9 cellular contexts compared by ENCODE assay signal in genomic region chr1:26289158-26290059, GRCh38. TPM values are rescaled to one million over a fixed set of nuclear protein-coding genes. Genes with fewer than 3 reads are reported as not detected.
DNase-seq lines count a peak whose midpoint lies in the region; ATAC-seq and TF ChIP-seq lines count a peak whose summit lies in the region.
"Had no signal": no experiment of that assay in that cellular context is flagged by ENCODE, and none has a peak within 500 bp of the region (broad histone marks: within the 10 kb centered on the region; RNA-seq: fewer than 3 reads in every experiment).

No MANE protein-coding gene starts in this region.

- H3K27ac Mint-ChIP-seq in activated naive CD8-positive, alpha-beta T cell treated with anti-CD3 and anti-CD28 coated beads for 36 hours, result peak overlapping the region; percentile 97
- H3K27ac Mint-ChIP-seq in natural killer cell treated with Interleukin-12 subunit alpha and Interleukin-12 subunit beta and Interleukin-15 and Interleukin-18, amount 100 ng/mL, for 72 hours, result peak overlapping the region; percentile 89 to 97
- H3K27ac Mint-ChIP-seq in chondrocyte (ENCODE audit: unreplicated experiment), result no peak overlapping the region

- H3K9me3 Mint-ChIP-seq in activated naive CD8-positive, alpha-beta T cell treated with anti-CD3 and anti-CD28 coated beads for 36 hours, result peaks cover 2% of the 10 kb centered on the region
- no peaks in the 10 kb centered on the region for H3K9me3 Mint-ChIP-seq in natural killer cell treated with Interleukin-12 subunit alpha and Interleukin-12 subunit beta and Interleukin-15 and Interleukin-18, amount 100 ng/mL, for 72 hours
- no peaks in the 10 kb centered on the region for H3K9me3 Mint-ChIP-seq in chondrocyte (ENCODE audit: low read depth)

- no peaks in the 10 kb centered on the region for H3K36me3 ChIP-seq in KOPT-K1 (ENCODE audit: insufficient read depth, low read length)

- ATAC-seq in natural killer cell treated with Interleukin-12 subunit alpha and Interleukin-12 subunit beta and Interleukin-15 and Interleukin-18, amount 100 ng/mL, for 72 hours, result peak; percentile 42 to 67
- ATAC-seq in HG02852 (IDR thresholded peaks at IDR 0.05; ENCODE audit: unreplicated experiment), result no peak

- H3K4me1 Mint-ChIP-seq in activated naive CD8-positive, alpha-beta T cell treated with anti-CD3 and anti-CD28 coated beads for 36 hours, result peaks cover 72% of the 10 kb centered on the region
- peaks cover 53 to 60% of the 10 kb centered on the region in 2 donors for H3K4me1 Mint-ChIP-seq in natural killer cell treated with Interleukin-12 subunit alpha and Interleukin-12 subunit beta and Interleukin-15 and Interleukin-18, amount 100 ng/mL, for 72 hours (ENCODE audit: low read depth in 2 of 2)
- peaks cover 17% of the 10 kb centered on the region for H3K4me1 Mint-ChIP-seq in chondrocyte (ENCODE audit: low read depth)

- peaks cover 30% of the 10 kb centered on the region for H3K36me3 Mint-ChIP-seq in activated naive CD8-positive, alpha-beta T cell treated with anti-CD3 and anti-CD28 coated beads for 36 hours
- H3K36me3 Mint-ChIP-seq in natural killer cell treated with Interleukin-12 subunit alpha and Interleukin-12 subunit beta and Interleukin-15 and Interleukin-18, amount 100 ng/mL, for 72 hours, result no peaks in the 10 kb centered on the region
- peaks cover 2% of the 10 kb centered on the region for H3K36me3 Mint-ChIP-seq in chondrocyte (ENCODE audit: low read depth)

- peak overlapping the region; percentile 62 for H3K4me3 Mint-ChIP-seq in activated naive CD8-positive, alpha-beta T cell treated with anti-CD3 and anti-CD28 coated beads for 36 hours
- H3K4me3 Mint-ChIP-seq in natural killer cell treated with Interleukin-12 subunit alpha and Interleukin-12 subunit beta and Interleukin-15 and Interleukin-18, amount 100 ng/mL, for 72 hours, result peak overlapping the region; percentile 78
- no peak overlapping the region for H3K4me3 Mint-ChIP-seq in chondrocyte (ENCODE audit: unreplicated experiment)

- H3K27me3 Mint-ChIP-seq in activated naive CD8-positive, alpha-beta T cell treated with anti-CD3 and anti-CD28 coated beads for 36 hours, result no peaks in the 10 kb centered on the region
- no peaks in the 10 kb centered on the region for H3K27me3 Mint-ChIP-seq in natural killer cell treated with Interleukin-12 subunit alpha and Interleukin-12 subunit beta and Interleukin-15 and Interleukin-18, amount 100 ng/mL, for 72 hours
- no peaks in the 10 kb centered on the region for H3K27me3 Mint-ChIP-seq in chondrocyte (ENCODE audit: low read depth)

- H3K9me3 ChIP-seq in KOPT-K1 (ENCODE audit: insufficient read depth, low read length, poor library complexity, severe bottlenecking), result no peaks in the 10 kb centered on the region

- DNase-seq in activated CD4-positive, alpha-beta T cell treated with anti-CD3 and anti-CD28 coated beads for 48 hours, result peak; percentile 51
- no peak for DNase-seq in activated CD4-positive, alpha-beta T cell treated with anti-CD3 and anti-CD28 coated beads, Interleukin-2, amount 50 U/mL, for 4 hours
- DNase-seq in activated naive CD8-positive, alpha-beta T cell treated with anti-CD3 and anti-CD28 coated beads for 36 hours, result peak; percentile 62
- DNase-seq in natural killer cell treated with Interleukin-12 subunit alpha and Interleukin-12 subunit beta and Interleukin-15 and Interleukin-18, amount 100 ng/mL, for 72 hours (ENCODE audit: low spot score), result no peak
- no peak for DNase-seq in chondrocyte (ENCODE audit: low spot score)
- DNase-seq in stimulated activated CD4-positive, alpha-beta T cell treated with anti-CD3 and anti-CD28 coated beads, Interleukin-2, amount 100 ng/mL, for 48 hours, result no peak

- peak overlapping the region; percentile 99 for H3K27ac ChIP-seq in KOPT-K1 (ENCODE audit: low read depth, low read length, poor library complexity, severe bottlenecking)
- H3K27ac ChIP-seq: SK-N-MC had no signal

- no peak for TF ChIP-seq CTCF in chondrocyte (IDR thresholded peaks at IDR 0.05)

RNA-seq across cellular contexts. Expression of gene SH3BGRL3, which starts 9.5 kb away (rescaled TPM):
- 100 to 1,000 TPM; 292 to 295 TPM for total RNA-seq in activated naive CD8-positive, alpha-beta T cell treated with anti-CD3 and anti-CD28 coated beads for 36 hours
- 100 to 1,000 TPM; 203 to 249 TPM for total RNA-seq in natural killer cell treated with Interleukin-12 subunit alpha and Interleukin-12 subunit beta and Interleukin-15 and Interleukin-18, amount 100 ng/mL, for 72 hours
- 156 to 175 TPM (median 162 TPM) in 3 replicates for total RNA-seq in chondrocyte

RNA-seq across cellular contexts. Expression of gene UBXN11, which starts 17.0 kb away (rescaled TPM):
- 10 to 100 TPM; 30.5 to 31.7 TPM for total RNA-seq in activated naive CD8-positive, alpha-beta T cell treated with anti-CD3 and anti-CD28 coated beads for 36 hours
- 10 to 100 TPM in 1 of 2 donors, 1 to 10 TPM in 1; 9.9 to 24.8 TPM for total RNA-seq in natural killer cell treated with Interleukin-12 subunit alpha and Interleukin-12 subunit beta and Interleukin-15 and Interleukin-18, amount 100 ng/mL, for 72 hours
- total RNA-seq in chondrocyte, result 8.7 to 20.4 TPM (median 8.7 TPM) in 3 replicates

RNA-seq across cellular contexts. Expression of gene CD52, which starts 28.3 kb away (rescaled TPM):
- total RNA-seq in activated naive CD8-positive, alpha-beta T cell treated with anti-CD3 and anti-CD28 coated beads for 36 hours, result 100 to 1,000 TPM; 263 to 278 TPM
- 10 to 100 TPM in 1 of 2 donors, 1 to 10 TPM in 1; 8.1 to 17.2 TPM for total RNA-seq in natural killer cell treated with Interleukin-12 subunit alpha and Interleukin-12 subunit beta and Interleukin-15 and Interleukin-18, amount 100 ng/mL, for 72 hours
- total RNA-seq in chondrocyte, result not detected in 3 replicates

RNA-seq across cellular contexts. Expression of gene CEP85, which starts 55.4 kb away (rescaled TPM):
- total RNA-seq in activated naive CD8-positive, alpha-beta T cell treated with anti-CD3 and anti-CD28 coated beads for 36 hours, result 10 to 100 TPM; 28.1 to 29.6 TPM
- total RNA-seq in natural killer cell treated with Interleukin-12 subunit alpha and Interleukin-12 subunit beta and Interleukin-15 and Interleukin-18, amount 100 ng/mL, for 72 hours, result 10 to 100 TPM; 21.0 to 57.5 TPM
- total RNA-seq in chondrocyte, result 13.1 to 18.2 TPM (median 13.7 TPM) in 3 replicates

Comparison
In these comparisons a context has a peak if more than half of its experiments do, and no peak if none do; other contexts are left out.
1. DNase-seq: peak in activated CD4-positive, alpha-beta T cell treated with anti-CD3 and anti-CD28 coated beads for 48 hours (single experiment) and activated naive CD8-positive, alpha-beta T cell treated with anti-CD3 and anti-CD28 coated beads for 36 hours (single experiment); none in activated CD4-positive, alpha-beta T cell treated with anti-CD3 and anti-CD28 coated beads, Interleukin-2, amount 50 U/mL, for 4 hours (0 of 2), natural killer cell treated with Interleukin-12 subunit alpha and Interleukin-12 subunit beta and Interleukin-15 and Interleukin-18, amount 100 ng/mL, for 72 hours (single experiment), chondrocyte (single experiment) and stimulated activated CD4-positive, alpha-beta T cell treated with anti-CD3 and anti-CD28 coated beads, Interleukin-2, amount 100 ng/mL, for 48 hours (0 of 2).
2. RNA of gene CD52, which starts 28.3 kb away (total RNA-seq): 263 to 278 TPM in activated naive CD8-positive, alpha-beta T cell treated with anti-CD3 and anti-CD28 coated beads for 36 hours; 8.1 to 17.2 TPM in natural killer cell treated with Interleukin-12 subunit alpha and Interleukin-12 subunit beta and Interleukin-15 and Interleukin-18, amount 100 ng/mL, for 72 hours and not detected in chondrocyte; every median in the first group is over 10 times any median in the second.